9 cellular contexts compared by ENCODE assay signal in the genomic region with DNA sequence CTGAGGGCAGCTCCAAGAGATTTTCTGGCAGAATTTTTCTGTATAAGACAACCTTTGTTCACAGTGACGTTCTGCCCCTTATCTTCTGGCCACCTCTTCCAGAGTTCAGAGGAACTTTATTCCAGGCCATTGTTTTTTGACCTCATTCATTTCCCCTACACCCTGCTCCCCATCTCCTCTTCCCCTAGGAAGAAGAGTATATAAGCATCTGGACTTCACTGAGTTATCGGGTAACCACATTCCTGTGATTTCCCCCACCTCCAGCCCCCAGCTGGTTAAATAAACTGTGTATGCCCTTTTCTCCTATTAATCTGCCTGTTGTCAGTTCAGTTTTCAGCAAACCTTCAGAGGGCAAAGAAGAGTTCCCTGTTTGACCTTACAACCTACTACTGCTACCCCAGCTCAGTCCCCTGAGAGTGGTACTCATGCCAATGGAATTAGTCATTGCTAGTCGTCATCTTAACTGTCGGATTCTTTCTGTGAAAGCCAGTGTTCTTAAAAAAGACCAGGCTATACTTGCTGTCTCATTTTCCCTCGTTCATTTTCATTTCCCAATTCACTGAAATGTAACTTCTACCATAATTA. TPM values are rescaled to one million over a fixed set of nuclear protein-coding genes. Genes with fewer than 3 reads are reported as not detected.
DNase-seq lines count a peak whose midpoint lies in the region; ATAC-seq and TF ChIP-seq lines count a peak whose summit lies in the region.
"Had no signal": no experiment of that assay in that cellular context is flagged by ENCODE, and none has a peak within 500 bp of the region (broad histone marks: within the 10 kb centered on the region; RNA-seq: fewer than 3 reads in every experiment).

No MANE protein-coding gene starts in this region.

- peak overlapping the region; percentile 14; the same call in 1 of the 2 replicates for H3K9ac ChIP-seq in IMR-90 (ENCODE audit: low read depth, low read length)

- H3K4me2 ChIP-seq in IMR-90 (ENCODE audit: low read depth, low read length) = peak overlapping the region; percentile 59

- H2AK9ac ChIP-seq in IMR-90 (replicated peaks; ENCODE audit: low read depth, low read length, poor library complexity) = peak overlapping the region; percentile 81

- DNase-seq in GM04503 (ENCODE audit: low read depth) = peak; percentile 83
- peak; percentile 92 for DNase-seq in IMR-90
- DNase-seq in dermis microvascular lymphatic vessel endothelial cell (ENCODE audit: low read depth in 2 of 2) = peak; percentile 4 to 80
- no peak for DNase-seq in omental fat pad (ENCODE audit: low spot score)
- DNase-seq in thyroid gland = no peak
- no peak for DNase-seq in effector memory CD4-positive, alpha-beta T cell

- H3K27ac ChIP-seq in IMR-90 (ENCODE audit: insufficient read depth, low read length) (peak overlapping the region; percentile 68; the same call in 1 of the 2 replicates), thyroid gland (no peak overlapping the region)
- H3K27ac ChIP-seq in effector memory CD4-positive, alpha-beta T cell (ENCODE audit: insufficient read depth, low read length, poor library complexity, severe bottlenecking) = no peak overlapping the region

- H3K9me3 ChIP-seq in IMR-90 (ENCODE audit: control insufficient read depth, insufficient read depth, low read length) = peaks cover 2% of the 10 kb centered on the region; the same call in 1 of the 2 replicates
- H3K9me3 ChIP-seq in thyroid gland = no peaks in the 10 kb centered on the region
- H3K9me3 ChIP-seq in effector memory CD4-positive, alpha-beta T cell (ENCODE audit: control insufficient read depth, low read length) = no peaks in the 10 kb centered on the region

- no peaks in the 10 kb centered on the region for H4K20me1 ChIP-seq in IMR-90 (ENCODE audit: insufficient read depth, low read length)

- peak overlapping the region in 1 of 2 experiments; percentile 82; a peak in 2 of 4 replicates for H4K8ac ChIP-seq in IMR-90 (ENCODE audit: low read depth in 2 of 2, low read length in 2 of 2)

- peak overlapping the region; percentile 98 for H2BK20ac ChIP-seq in IMR-90 (ENCODE audit: low read depth, low read length)

- no peak for TF ChIP-seq POLR2A in IMR-90 (IDR thresholded peaks at IDR 0.05; ENCODE audit: low read depth, low read length)
- TF ChIP-seq POLR2A in thyroid gland (IDR thresholded peaks at IDR 0.05) = no peak

- CTCF ChIA-PET in IMR-90 (lab: Yijun Ruan, JAX) = interaction anchor here (0.6 to 1.0 kb wide), 2 partner anchors 106 to 117 kb away, joined by 3 to 4 read pairs; no protein-coding TSS in a partner anchor

- peak; percentile 97 for ATAC-seq in IMR-90 (ENCODE audit: low read depth)
- peak; percentile 90 for ATAC-seq in omental fat pad (ENCODE audit: low FRiP score)
- no peak for ATAC-seq in HG02840 (IDR thresholded peaks at IDR 0.05; ENCODE audit: low FRiP score, unreplicated experiment)
- no peak for ATAC-seq in GM19328 (IDR thresholded peaks at IDR 0.05; ENCODE audit: unreplicated experiment)

- BruUV-seq in IMR-90 (replicated peaks; lab: Mats Ljungman, UMichigan) = no TSS peak

- H3K9me1 ChIP-seq in IMR-90 (ENCODE audit: insufficient read depth, low read length) = peaks cover 9% of the 10 kb centered on the region; the same call in 1 of the 2 replicates

- H3K27me3 ChIP-seq in IMR-90 (ENCODE audit: control insufficient read depth, insufficient read depth, low read length) = no peaks in the 10 kb centered on the region
- no peaks in the 10 kb centered on the region for H3K27me3 ChIP-seq in thyroid gland
- H3K27me3 ChIP-seq in effector memory CD4-positive, alpha-beta T cell (replicated peaks; ENCODE audit: control insufficient read depth, insufficient read depth, low read length, poor library complexity, severe bottlenecking) = no peaks in the 10 kb centered on the region

- in situ Hi-C loops in IMR-90 (cut with MboI; ENCODE audit: low sequenced_read_pairs) = no loop called here

- peak overlapping the region; percentile 65; the same call in 2 of the 3 replicates for H2BK15ac ChIP-seq in IMR-90 (ENCODE audit: low read depth, low read length)

- H4K5ac ChIP-seq in IMR-90 (ENCODE audit: low read depth, low read length) = peak overlapping the region; percentile 30; the same call in 1 of the 2 replicates

- no peak for TF ChIP-seq CTCF in IMR-90 (conservative IDR thresholded peaks at IDR 0.05; ENCODE audit: low read depth, low read length)
- no peak for TF ChIP-seq CTCF in omental fat pad (IDR thresholded peaks at IDR 0.05)
- no peak for TF ChIP-seq CTCF in thyroid gland (IDR thresholded peaks at IDR 0.05)

- no peak overlapping the region; the same call in 1 of the 2 replicates for H4K91ac ChIP-seq in IMR-90 (ENCODE audit: insufficient read depth, low read depth, low read length)

- POLR2A ChIA-PET in IMR-90 (lab: Charles Lee; ENCODE audit: unreplicated experiment) = no interaction called here

- dilution Hi-C loops in IMR-90 (cut with HindIII; ENCODE audit: low sequenced_read_pairs, unreplicated experiment) = no loop called here

- intact Hi-C loops in IMR-90 (cut with micrococcal nuclease) = no loop called here
- intact Hi-C loops in thyroid gland (cut with DNase I) = loop anchor here (10.0 kb wide), 1 partner anchor 148 kb away; the partner anchor contains the start of gene RWDD3

- peak overlapping the region; percentile 19; the same call in 1 of the 2 replicates for H3K23ac ChIP-seq in IMR-90 (ENCODE audit: low read depth, low read length)

- peak overlapping the region; percentile 74 for H3K56ac ChIP-seq in IMR-90 (ENCODE audit: extremely low read depth, insufficient read depth, low read length)

- no peaks in the 10 kb centered on the region for H3K79me1 ChIP-seq in IMR-90 (ENCODE audit: low read depth in 1 of 2, low read length in 2 of 2)

- H3K14ac ChIP-seq in IMR-90 (replicated peaks; ENCODE audit: low read depth, low read length) = 0 out of 2 replicates have a peak overlapping the region, but pooled peaks have one; percentile 2

- H2BK5ac ChIP-seq in IMR-90 (ENCODE audit: low read depth, low read length, poor library complexity, severe bottlenecking) = peak overlapping the region; percentile 87

- H3K4me1 ChIP-seq in IMR-90 (ENCODE audit: control insufficient read depth, insufficient read depth, low read length) (peaks cover 8% of the 10 kb centered on the region), thyroid gland (no peaks in the 10 kb centered on the region)
- no peaks in the 10 kb centered on the region for H3K4me1 ChIP-seq in effector memory CD4-positive, alpha-beta T cell (ENCODE audit: control insufficient read depth, insufficient read depth, low read length, poor library complexity, severe bottlenecking)

- peak overlapping the region; percentile 26 for H3K4ac ChIP-seq in IMR-90 (ENCODE audit: low read depth, low read length)

- H2BK120ac ChIP-seq in IMR-90 (ENCODE audit: low read depth, low read length) = peak overlapping the region; percentile 64

- H2AFZ ChIP-seq in IMR-90 (replicated peaks; ENCODE audit: low read length, poor library complexity) = peak overlapping the region; percentile 79

- H3K4me3 ChIP-seq in IMR-90 (ENCODE audit: insufficient read depth, low read depth, low read length) (no peak overlapping the region), thyroid gland (replicated peaks in 1 of 3) (no peak overlapping the region)
- no peak overlapping the region for H3K4me3 ChIP-seq in effector memory CD4-positive, alpha-beta T cell (ENCODE audit: insufficient read depth, low read depth, low read length, poor library complexity, severe bottlenecking)

- H2AK5ac ChIP-seq in IMR-90 (ENCODE audit: low read depth, low read length) = peak overlapping the region; percentile 48; the same call in 1 of the 2 replicates

- H3K36me3 ChIP-seq in IMR-90 (ENCODE audit: control insufficient read depth, insufficient read depth, low read length) (no peaks in the 10 kb centered on the region), thyroid gland (no peaks in the 10 kb centered on the region)
- no peaks in the 10 kb centered on the region for H3K36me3 ChIP-seq in effector memory CD4-positive, alpha-beta T cell (ENCODE audit: control insufficient read depth, insufficient read depth, low read length)

- peak overlapping the region; percentile 31 for H3K18ac ChIP-seq in IMR-90 (ENCODE audit: low read depth, low read length)

- no peak for TF ChIP-seq RAD21 in IMR-90 (IDR thresholded peaks at IDR 0.05; ENCODE audit: low read length)

- no CpG with 5 or more reads among the region's 5 CpGs for WGBS in IMR-90 (ENCODE audit: extremely low coverage in 2 of 2, insufficient read length in 1 of 2), 2 experiments
- 35 to 44% methylated on average over 5 of the region's 5 CpGs for WGBS in thyroid gland, 2 donors

TF ChIP-seq in IMR-90, 13 proteins besides CTCF, POLR2A, EP300 and RAD21:
- TF ChIP-seq FOS (IDR thresholded peaks at IDR 0.05; ENCODE audit: low read depth, low read length) (peak; percentile 66; the same call in 1 of the 2 replicates), SMC3 (IDR thresholded peaks at IDR 0.05; ENCODE audit: low read depth, low read length) (no peak)

RNA-seq across cellular contexts. Expression of gene ALG14, which starts 14.3 kb away (rescaled TPM):
- total RNA-seq in IMR-90 (2012; rRNA removed) (1.4 and 2.0 TPM in 2 replicates), dermis microvascular lymphatic vessel endothelial cell (1.5 and 1.9 TPM in 2 replicates), omental fat pad (1 to 10 TPM in 3 of 4 donors, under 1 TPM in 1; 0.79 to 2.8 (median 1.4) TPM), thyroid gland (1 to 10 TPM; 1.5 to 4.6 (median 3.2) TPM)
- polyA plus RNA-seq in IMR-90 (2012; rRNA removed) = 1.6 and 1.7 TPM in 2 replicates
- 1.2 and 2.0 TPM in 2 replicates for polyA plus RNA-seq in IMR-90 (2012; cell fraction: cytosol; rRNA removed)
- 0.60 and 0.75 TPM in 2 replicates for polyA plus RNA-seq in IMR-90 (2012; cell fraction: nucleus; rRNA removed; ENCODE audit: low replicate concordance)

RNA-seq across cellular contexts. Expression of gene TLCD4, which starts 30.1 kb away (rescaled TPM):
- total RNA-seq in IMR-90 (2012; rRNA removed) (0.36 and 0.83 TPM in 2 replicates), dermis microvascular lymphatic vessel endothelial cell (under 0.01 TPM in 2 replicates), omental fat pad (10 to 100 TPM in 1 of 4 donors, 1 to 10 TPM in 3; 3.7 to 18.5 (median 6.1) TPM), thyroid gland (10 to 100 TPM; 12.6 to 30.6 (median 24.0) TPM)
- 0.16 and 0.22 TPM in 2 replicates for polyA plus RNA-seq in IMR-90 (2012; rRNA removed)
- 0.03 and 0.04 TPM in 2 replicates for polyA plus RNA-seq in IMR-90 (2012; cell fraction: cytosol; rRNA removed)
- 0.01 and 0.14 TPM in 2 replicates for polyA plus RNA-seq in IMR-90 (2012; cell fraction: nucleus; rRNA removed; ENCODE audit: low replicate concordance)
- total RNA-seq: activated T-helper 2 cell treated with anti-CD3 and anti-CD28 coated beads, Interferon-gamma antibody, Interleukin-2, Interleukin-4, amounts not matched to agents 10 μg/mL and 5 μg/mL and 100 μg/mL, durations not matched to agents 14 hours and 24 hours and 36 hours had no signal

Comparison
In these comparisons a context has a peak if more than half of its experiments do, and no peak if none do; other contexts are left out.
1. DNase-seq: peak in GM04503 (single experiment), IMR-90 (single experiment) and dermis microvascular lymphatic vessel endothelial cell (2 of 2); none in omental fat pad (single experiment), thyroid gland (0 of 2) and effector memory CD4-positive, alpha-beta T cell (0 of 3).
2. ATAC-seq: peak in IMR-90 (single experiment) and omental fat pad (single experiment); none in HG02840 (single experiment) and GM19328 (single experiment).